In genomic region chr20:35311822-35312221, GRCh38 we compare ENCODE assay signal across 1 cellular context.
TF ChIP-seq lines count a peak whose summit lies in the region.

No MANE protein-coding gene starts in this region.

TF ChIP-seq in WTC11, 78 proteins besides CTCF, POLR2A, EP300 and RAD21 (continued from another document):
- TF ChIP-seq GABPB1 (CRISPR knock-in tag; IDR thresholded peaks at IDR 0.05), result no peak
- TF ChIP-seq ELF4 (CRISPR knock-in tag; IDR thresholded peaks at IDR 0.05; ENCODE audit: low read depth), result no peak
- no peak for TF ChIP-seq TEAD1 (CRISPR knock-in tag; IDR thresholded peaks at IDR 0.05)
- no peak for TF ChIP-seq SMAD3 (CRISPR knock-in tag; IDR thresholded peaks at IDR 0.05; ENCODE audit: borderline replicate concordance)
- no peak for TF ChIP-seq GRHL2 (CRISPR knock-in tag; IDR thresholded peaks at IDR 0.05; ENCODE audit: insufficient replicate concordance, severe bottlenecking)
- TF ChIP-seq, protein P1, sequence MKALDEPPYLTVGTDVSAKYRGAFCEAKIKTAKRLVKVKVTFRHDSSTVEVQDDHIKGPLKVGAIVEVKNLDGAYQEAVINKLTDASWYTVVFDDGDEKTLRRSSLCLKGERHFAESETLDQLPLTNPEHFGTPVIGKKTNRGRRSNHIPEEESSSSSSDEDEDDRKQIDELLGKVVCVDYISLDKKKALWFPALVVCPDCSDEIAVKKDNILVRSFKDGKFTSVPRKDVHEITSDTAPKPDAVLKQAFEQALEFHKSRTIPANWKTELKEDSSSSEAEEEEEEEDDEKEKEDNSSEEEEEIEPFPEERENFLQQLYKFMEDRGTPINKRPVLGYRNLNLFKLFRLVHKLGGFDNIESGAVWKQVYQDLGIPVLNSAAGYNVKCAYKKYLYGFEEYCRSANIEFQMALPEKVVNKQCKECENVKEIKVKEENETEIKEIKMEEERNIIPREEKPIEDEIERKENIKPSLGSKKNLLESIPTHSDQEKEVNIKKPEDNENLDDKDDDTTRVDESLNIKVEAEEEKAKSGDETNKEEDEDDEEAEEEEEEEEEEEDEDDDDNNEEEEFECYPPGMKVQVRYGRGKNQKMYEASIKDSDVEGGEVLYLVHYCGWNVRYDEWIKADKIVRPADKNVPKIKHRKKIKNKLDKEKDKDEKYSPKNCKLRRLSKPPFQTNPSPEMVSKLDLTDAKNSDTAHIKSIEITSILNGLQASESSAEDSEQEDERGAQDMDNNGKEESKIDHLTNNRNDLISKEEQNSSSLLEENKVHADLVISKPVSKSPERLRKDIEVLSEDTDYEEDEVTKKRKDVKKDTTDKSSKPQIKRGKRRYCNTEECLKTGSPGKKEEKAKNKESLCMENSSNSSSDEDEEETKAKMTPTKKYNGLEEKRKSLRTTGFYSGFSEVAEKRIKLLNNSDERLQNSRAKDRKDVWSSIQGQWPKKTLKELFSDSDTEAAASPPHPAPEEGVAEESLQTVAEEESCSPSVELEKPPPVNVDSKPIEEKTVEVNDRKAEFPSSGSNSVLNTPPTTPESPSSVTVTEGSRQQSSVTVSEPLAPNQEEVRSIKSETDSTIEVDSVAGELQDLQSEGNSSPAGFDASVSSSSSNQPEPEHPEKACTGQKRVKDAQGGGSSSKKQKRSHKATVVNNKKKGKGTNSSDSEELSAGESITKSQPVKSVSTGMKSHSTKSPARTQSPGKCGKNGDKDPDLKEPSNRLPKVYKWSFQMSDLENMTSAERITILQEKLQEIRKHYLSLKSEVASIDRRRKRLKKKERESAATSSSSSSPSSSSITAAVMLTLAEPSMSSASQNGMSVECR (CRISPR knock-in tag; IDR thresholded peaks at IDR 0.05; ENCODE audit: borderline replicate concordance), result no peak
- TF ChIP-seq ESRRA (CRISPR knock-in tag; IDR thresholded peaks at IDR 0.05; ENCODE audit: borderline replicate concordance), result no peak
- TF ChIP-seq, protein P2, sequence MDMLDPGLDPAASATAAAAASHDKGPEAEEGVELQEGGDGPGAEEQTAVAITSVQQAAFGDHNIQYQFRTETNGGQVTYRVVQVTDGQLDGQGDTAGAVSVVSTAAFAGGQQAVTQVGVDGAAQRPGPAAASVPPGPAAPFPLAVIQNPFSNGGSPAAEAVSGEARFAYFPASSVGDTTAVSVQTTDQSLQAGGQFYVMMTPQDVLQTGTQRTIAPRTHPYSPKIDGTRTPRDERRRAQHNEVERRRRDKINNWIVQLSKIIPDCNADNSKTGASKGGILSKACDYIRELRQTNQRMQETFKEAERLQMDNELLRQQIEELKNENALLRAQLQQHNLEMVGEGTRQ (CRISPR knock-in tag; IDR thresholded peaks at IDR 0.05), result no peak
- TF ChIP-seq, protein P3, sequence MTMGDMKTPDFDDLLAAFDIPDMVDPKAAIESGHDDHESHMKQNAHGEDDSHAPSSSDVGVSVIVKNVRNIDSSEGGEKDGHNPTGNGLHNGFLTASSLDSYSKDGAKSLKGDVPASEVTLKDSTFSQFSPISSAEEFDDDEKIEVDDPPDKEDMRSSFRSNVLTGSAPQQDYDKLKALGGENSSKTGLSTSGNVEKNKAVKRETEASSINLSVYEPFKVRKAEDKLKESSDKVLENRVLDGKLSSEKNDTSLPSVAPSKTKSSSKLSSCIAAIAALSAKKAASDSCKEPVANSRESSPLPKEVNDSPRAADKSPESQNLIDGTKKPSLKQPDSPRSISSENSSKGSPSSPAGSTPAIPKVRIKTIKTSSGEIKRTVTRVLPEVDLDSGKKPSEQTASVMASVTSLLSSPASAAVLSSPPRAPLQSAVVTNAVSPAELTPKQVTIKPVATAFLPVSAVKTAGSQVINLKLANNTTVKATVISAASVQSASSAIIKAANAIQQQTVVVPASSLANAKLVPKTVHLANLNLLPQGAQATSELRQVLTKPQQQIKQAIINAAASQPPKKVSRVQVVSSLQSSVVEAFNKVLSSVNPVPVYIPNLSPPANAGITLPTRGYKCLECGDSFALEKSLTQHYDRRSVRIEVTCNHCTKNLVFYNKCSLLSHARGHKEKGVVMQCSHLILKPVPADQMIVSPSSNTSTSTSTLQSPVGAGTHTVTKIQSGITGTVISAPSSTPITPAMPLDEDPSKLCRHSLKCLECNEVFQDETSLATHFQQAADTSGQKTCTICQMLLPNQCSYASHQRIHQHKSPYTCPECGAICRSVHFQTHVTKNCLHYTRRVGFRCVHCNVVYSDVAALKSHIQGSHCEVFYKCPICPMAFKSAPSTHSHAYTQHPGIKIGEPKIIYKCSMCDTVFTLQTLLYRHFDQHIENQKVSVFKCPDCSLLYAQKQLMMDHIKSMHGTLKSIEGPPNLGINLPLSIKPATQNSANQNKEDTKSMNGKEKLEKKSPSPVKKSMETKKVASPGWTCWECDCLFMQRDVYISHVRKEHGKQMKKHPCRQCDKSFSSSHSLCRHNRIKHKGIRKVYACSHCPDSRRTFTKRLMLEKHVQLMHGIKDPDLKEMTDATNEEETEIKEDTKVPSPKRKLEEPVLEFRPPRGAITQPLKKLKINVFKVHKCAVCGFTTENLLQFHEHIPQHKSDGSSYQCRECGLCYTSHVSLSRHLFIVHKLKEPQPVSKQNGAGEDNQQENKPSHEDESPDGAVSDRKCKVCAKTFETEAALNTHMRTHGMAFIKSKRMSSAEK (CRISPR knock-in tag; IDR thresholded peaks at IDR 0.05; ENCODE audit: borderline replicate concordance), result no peak
- no peak for TF ChIP-seq ZSCAN18 (CRISPR knock-in tag; IDR thresholded peaks at IDR 0.05)
- no peak for TF ChIP-seq ZNF138 (CRISPR knock-in tag; conservative IDR thresholded peaks at IDR 0.05)
- no peak for TF ChIP-seq ZNF396 (CRISPR knock-in tag; IDR thresholded peaks at IDR 0.05; ENCODE audit: borderline replicate concordance)
- no peak for TF ChIP-seq ATF3 (CRISPR knock-in tag; conservative IDR thresholded peaks at IDR 0.05)
- no peak for TF ChIP-seq RELA (CRISPR knock-in tag; IDR thresholded peaks at IDR 0.05; ENCODE audit: borderline replicate concordance)
- TF ChIP-seq, protein P4, sequence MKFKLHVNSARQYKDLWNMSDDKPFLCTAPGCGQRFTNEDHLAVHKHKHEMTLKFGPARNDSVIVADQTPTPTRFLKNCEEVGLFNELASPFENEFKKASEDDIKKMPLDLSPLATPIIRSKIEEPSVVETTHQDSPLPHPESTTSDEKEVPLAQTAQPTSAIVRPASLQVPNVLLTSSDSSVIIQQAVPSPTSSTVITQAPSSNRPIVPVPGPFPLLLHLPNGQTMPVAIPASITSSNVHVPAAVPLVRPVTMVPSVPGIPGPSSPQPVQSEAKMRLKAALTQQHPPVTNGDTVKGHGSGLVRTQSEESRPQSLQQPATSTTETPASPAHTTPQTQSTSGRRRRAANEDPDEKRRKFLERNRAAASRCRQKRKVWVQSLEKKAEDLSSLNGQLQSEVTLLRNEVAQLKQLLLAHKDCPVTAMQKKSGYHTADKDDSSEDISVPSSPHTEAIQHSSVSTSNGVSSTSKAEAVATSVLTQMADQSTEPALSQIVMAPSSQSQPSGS (CRISPR knock-in tag; IDR thresholded peaks at IDR 0.05; ENCODE audit: borderline replicate concordance, low read depth), result no peak
